ENCODE assay signal across 15 cellular contexts in genomic region chr2:219769044-219770030, GRCh38.
DNase-seq lines count a peak whose midpoint lies in the region; ATAC-seq, FAIRE-seq and TF ChIP-seq lines count a peak whose summit lies in the region.
"Had no signal": no experiment of that assay in that cellular context is flagged by ENCODE, and none has a peak within 500 bp of the region (broad histone marks: within the 10 kb centered on the region; RNA-seq: fewer than 3 reads in every experiment).

No MANE protein-coding gene starts in this region.

- no peak overlapping the region for H2BK120ac ChIP-seq in mesenchymal stem cell (ENCODE audit: low read depth, low read length)

- ATAC-seq in HepG2 = no peak
- ATAC-seq in aorta (ENCODE audit: low FRiP score) = peak; percentile 74
- ATAC-seq in activated CD4-positive, CD25-positive, alpha-beta regulatory T cell treated with anti-CD3 and anti-CD28 coated beads, Interleukin-2, amount 50 U/mL, for 24 hours = no peak
- ATAC-seq in HG03520 (IDR thresholded peaks at IDR 0.05; ENCODE audit: unreplicated experiment) = no peak
- ATAC-seq: activated CD8-positive, alpha-beta T cell treated with anti-CD3 and anti-CD28 coated beads, Interleukin-2, amount 10 ng/mL, durations not matched to agents 7 days and 5 days; lower lobe of right lung; Panc1; stimulated activated naive B cell treated with anti-CD40 and anti-IgM and Interleukin-4, amounts not matched to agents 10 μg/mL and 1 μg/mL and 100 μg/mL, for 72 hours had no signal

- H3K79me1 ChIP-seq in mesenchymal stem cell (replicated peaks; ENCODE audit: low read length, poor library complexity, severe bottlenecking) = no peaks in the 10 kb centered on the region

- TF ChIP-seq CTCF in liver (IDR thresholded peaks at IDR 0.05; ENCODE audit: low read depth, low read length, missing input control) (no peak), HepG2 (CRISPR knock-in tag; IDR thresholded peaks at IDR 0.05) (no peak), fibroblast of lung (conservative IDR thresholded peaks at IDR 0.05 in 1 of 2, IDR thresholded peaks at IDR 0.05 in 1 of 2; ENCODE audit: low read depth in 1 of 2, low read length in 2 of 2) (no peak)

- no TSS peak for BruUV-seq in HepG2 (replicated peaks; lab: Mats Ljungman, UMichigan)

- in situ Hi-C loops in HepG2 (cut with HindIII; ENCODE audit: extremely low pct_ligation_motif_present, low pct_unique_long_range_greater_than_20kb) = no loop called here

- H3K4ac ChIP-seq in mesenchymal stem cell (ENCODE audit: low read depth in 1 of 2, low read length in 2 of 2) = no peak overlapping the region

- TF ChIP-seq EP300 in HepG2 (IDR thresholded peaks at IDR 0.05; ENCODE audit: low read depth in 2 of 2, low read length in 2 of 2) = no peak
- no peak for TF ChIP-seq EP300 in HepG2 (CRISPR knock-in tag; IDR thresholded peaks at IDR 0.05; ENCODE audit: borderline replicate concordance)

- H2BK5ac ChIP-seq in mesenchymal stem cell (ENCODE audit: low read depth, low read length, poor library complexity, severe bottlenecking) = no peak overlapping the region

- no peak overlapping the region for H4K91ac ChIP-seq in mesenchymal stem cell (ENCODE audit: low read length)

- H3K27me3 ChIP-seq in liver (ENCODE audit: control insufficient read depth in 4 of 4, insufficient read depth in 4 of 4, low read length in 3 of 4) (no peaks in the 10 kb centered on the region), HepG2 (ENCODE audit: control insufficient read depth in 1 of 2, insufficient read depth in 2 of 2, low read length in 2 of 2) (peaks cover 1 to 24% of the 10 kb centered on the region in 2 experiments; a peak in 3 of 5 replicates), fibroblast of lung (ENCODE audit: control insufficient read depth, insufficient read depth, low read length) (no peaks in the 10 kb centered on the region), mesenchymal stem cell (ENCODE audit: control insufficient read depth in 1 of 2, insufficient read depth in 1 of 2, low read length in 2 of 2) (peaks cover 0 to 6% of the 10 kb centered on the region in 2 experiments), aorta (ENCODE audit: control insufficient read depth in 1 of 2, insufficient read depth in 2 of 2, low read length in 1 of 2) (no peaks in the 10 kb centered on the region)

- H3K4me1 ChIP-seq in liver (ENCODE audit: control insufficient read depth in 4 of 4, insufficient read depth in 4 of 4, low read length in 3 of 4) (no peaks in the 10 kb centered on the region), HepG2 (ENCODE audit: insufficient read depth, low read length) (no peaks in the 10 kb centered on the region), fibroblast of lung (ENCODE audit: control insufficient read depth, extremely low read depth, insufficient read depth, low read length) (no peaks in the 10 kb centered on the region), mesenchymal stem cell (ENCODE audit: control insufficient read depth, insufficient read depth, low read depth, low read length) (no peaks in the 10 kb centered on the region), aorta (ENCODE audit: control insufficient read depth in 1 of 2, insufficient read depth in 2 of 2, low read length in 2 of 2) (peaks cover 0 to 2% of the 10 kb centered on the region in 2 donors)
- H3K4me1 ChIP-seq: lower lobe of right lung had no signal

- H4K20me1 ChIP-seq in HepG2 (ENCODE audit: insufficient read depth, low read length) (no peaks in the 10 kb centered on the region), fibroblast of lung (ENCODE audit: control insufficient read depth, extremely low read depth, insufficient read depth, low read length) (no peaks in the 10 kb centered on the region)

- POLR2A ChIA-PET in HepG2 (lab: Yijun Ruan, JAX) = no interaction called here

- H3K9ac ChIP-seq in liver (ENCODE audit: low read depth in 1 of 2, low read length in 2 of 2) (no peak overlapping the region), HepG2 (ENCODE audit: insufficient read depth, low read depth, low read length) (no peak overlapping the region), fibroblast of lung (ENCODE audit: insufficient read depth, low read length) (no peak overlapping the region), mesenchymal stem cell (ENCODE audit: low read length) (peak overlapping the region; percentile 69)

- no peak overlapping the region for H2BK15ac ChIP-seq in mesenchymal stem cell (ENCODE audit: low read depth, poor library complexity, severe bottlenecking)

- H3K4me2 ChIP-seq in HepG2 (ENCODE audit: low read depth, low read length) (no peak overlapping the region), fibroblast of lung (ENCODE audit: extremely low read depth, insufficient read depth, low read length) (no peak overlapping the region), mesenchymal stem cell (ENCODE audit: low read length, poor library complexity, severe bottlenecking) (no peak overlapping the region)

- no peak overlapping the region for H3K18ac ChIP-seq in mesenchymal stem cell (ENCODE audit: low read depth in 1 of 2, low read length in 2 of 2)

- TF ChIP-seq RAD21 in liver (IDR thresholded peaks at IDR 0.05) = no peak
- no peak for TF ChIP-seq RAD21 in HepG2 (CRISPR knock-in tag; IDR thresholded peaks at IDR 0.05)

- no peak for TF ChIP-seq POLR2A in HepG2 (IDR thresholded peaks at IDR 0.05; ENCODE audit: insufficient read depth in 1 of 2, low read depth in 2 of 2, low read length in 2 of 2)

- FAIRE-seq in HepG2 (lab: Jason Lieb, UNC) = no peak

- 61% methylated on average over 19 of the region's 19 CpGs for WGBS in liver
- WGBS in HepG2 (ENCODE audit: low lambda C conversion rate) = 18% methylated on average over 18 of the region's 19 CpGs
- WGBS in mesenchymal stem cell = 81% methylated on average over 17 of the region's 19 CpGs
- WGBS in aorta, 2 donors = 17 to 19% methylated on average over 19 of the region's 19 CpGs

- no peak overlapping the region for H2AFZ ChIP-seq in HepG2 (ENCODE audit: low read length)
- H2AFZ ChIP-seq in fibroblast of lung (ENCODE audit: low read length) = no peak overlapping the region
- H2AFZ ChIP-seq in mesenchymal stem cell (ENCODE audit: low read depth, low read length) = no peak overlapping the region

- H2BK12ac ChIP-seq in mesenchymal stem cell (ENCODE audit: low read length in 2 of 2) = no peak overlapping the region

- intact Hi-C loops in HepG2 (cut with micrococcal nuclease; ENCODE audit: unreplicated experiment) (no loop called here), aorta (cut with DNase I) (no loop called here)

- H2AK5ac ChIP-seq in mesenchymal stem cell (ENCODE audit: low read length, severe bottlenecking) = no peak overlapping the region

- no peak overlapping the region for H3K14ac ChIP-seq in mesenchymal stem cell (ENCODE audit: low read length in 2 of 2)

- H3K36me3 ChIP-seq in liver (ENCODE audit: control insufficient read depth in 4 of 4, insufficient read depth in 3 of 4, low read depth in 1 of 4, low read length in 3 of 4) (no peaks in the 10 kb centered on the region), HepG2 (replicated peaks in 1 of 2; ENCODE audit: control insufficient read depth in 1 of 2, insufficient read depth in 2 of 2, low read length in 2 of 2) (no peaks in the 10 kb centered on the region), fibroblast of lung (ENCODE audit: control insufficient read depth, insufficient read depth, low read length) (no peaks in the 10 kb centered on the region), mesenchymal stem cell (ENCODE audit: control insufficient read depth in 1 of 2, insufficient read depth in 2 of 2, low read depth in 1 of 2, low read length in 2 of 2) (no peaks in the 10 kb centered on the region), aorta (ENCODE audit: control insufficient read depth in 1 of 2, insufficient read depth in 2 of 2, low read length in 1 of 2) (no peaks in the 10 kb centered on the region)
- H3K36me3 ChIP-seq: lower lobe of right lung had no signal

- H3K9me3 ChIP-seq in liver (ENCODE audit: control insufficient read depth in 4 of 4, low read length in 3 of 4) (peaks cover 0 to 2% (median 0%) of the 10 kb centered on the region in 4 donors), HepG2 (ENCODE audit: low read length) (no peaks in the 10 kb centered on the region), fibroblast of lung (ENCODE audit: control insufficient read depth, insufficient read depth, low read depth, low read length) (no peaks in the 10 kb centered on the region), mesenchymal stem cell (ENCODE audit: control insufficient read depth, low read length) (no peaks in the 10 kb centered on the region), aorta (ENCODE audit: control insufficient read depth, low read length) (no peaks in the 10 kb centered on the region)
- H3K9me3 ChIP-seq: lower lobe of right lung had no signal

- H3K79me2 ChIP-seq in HepG2 (ENCODE audit: insufficient read depth, low read length) (no peaks in the 10 kb centered on the region), fibroblast of lung (ENCODE audit: control insufficient read depth, insufficient read depth, low read length) (no peaks in the 10 kb centered on the region)

- CTCF ChIA-PET in HepG2 (lab: Yijun Ruan, JAX; ENCODE audit: low intra/inter-chr PET ratio, low total read pairs) = no interaction called here

- no peak overlapping the region for H3K27ac ChIP-seq in liver (ENCODE audit: low read depth in 1 of 2, low read length in 2 of 2)
- H3K27ac ChIP-seq in HepG2 (ENCODE audit: extremely low read length, insufficient read depth, low read length) = no peak overlapping the region
- no peak overlapping the region for H3K27ac ChIP-seq in fibroblast of lung (ENCODE audit: insufficient read depth, low read length)
- no peak overlapping the region for H3K27ac ChIP-seq in mesenchymal stem cell (ENCODE audit: low read length, poor library complexity, severe bottlenecking)
- H3K27ac ChIP-seq in aorta (ENCODE audit: low read depth in 1 of 2, low read length in 2 of 2) = no peak overlapping the region
- H3K27ac ChIP-seq: lower lobe of right lung had no signal

- H3K23ac ChIP-seq in mesenchymal stem cell (ENCODE audit: low read length in 2 of 2) = no peak overlapping the region

- no peak overlapping the region for H3K4me3 ChIP-seq in liver (ENCODE audit: low read depth in 1 of 3, low read length in 3 of 3)
- no peak overlapping the region for H3K4me3 ChIP-seq in HepG2 (replicated peaks in 1 of 3; ENCODE audit: insufficient read depth in 1 of 3, low read depth in 2 of 3, low read length in 3 of 3)
- H3K4me3 ChIP-seq in fibroblast of lung (replicated peaks in 1 of 4; ENCODE audit: control extremely low read depth in 1 of 4, insufficient read depth in 1 of 4, low read depth in 3 of 4, low read length in 4 of 4) = no peak overlapping the region
- H3K4me3 ChIP-seq in mesenchymal stem cell (ENCODE audit: insufficient read depth in 1 of 2, low read depth in 1 of 2, low read length in 2 of 2) = peak overlapping the region in 1 of 2 experiments; percentile 68
- no peak overlapping the region for H3K4me3 ChIP-seq in aorta (ENCODE audit: low read length in 2 of 2)
- H3K4me3 ChIP-seq: dorsolateral prefrontal cortex, lower lobe of right lung had no signal

- H4K8ac ChIP-seq in mesenchymal stem cell (ENCODE audit: low read length) = no peak overlapping the region

- DNase-seq in HepG2 (ENCODE audit: low spot score) (no peak), fibroblast of lung (ENCODE audit: low read depth in 2 of 2) (peak; percentile 42 to 59), mesenchymal stem cell (no peak), aorta (peak in 1 of 2 donors; percentile 62), OCI-M2 (lab: John Stamatoyannopoulos, UW; ENCODE audit: unreplicated experiment) (no peak)
- DNase-seq: activated CD8-positive, alpha-beta T cell treated with anti-CD3 and anti-CD28 coated beads, Interleukin-2, amount 10 ng/mL, durations not matched to agents 7 days and 5 days; activated naive CD4-positive, alpha-beta T cell treated with Interleukin-2 at 50 U/mL for 16 hours; DMS153; lower lobe of right lung; stimulated activated naive B cell treated with anti-CD40 and anti-IgM and Interleukin-4, amounts not matched to agents 10 μg/mL and 1 μg/mL and 100 μg/mL, for 72 hours had no signal

Comparison
In these comparisons a context has a peak if more than half of its experiments do, and no peak if none do; other contexts are left out.
1. DNase-seq: peak in fibroblast of lung (2 of 2); none in HepG2 (single experiment), mesenchymal stem cell (single experiment) and OCI-M2 (single experiment).